In genomic region chr7:7766671-7767070, GRCh38 we compare ENCODE assay signal across 26 cellular contexts.
"Had no signal": no experiment of that assay in that cellular context is flagged by ENCODE, and none has a peak within 500 bp of the region (broad histone marks: within the 10 kb centered on the region; RNA-seq: fewer than 3 reads in every experiment).

No MANE protein-coding gene starts in this region.

- H3K27ac ChIP-seq: ascending aorta, body of pancreas had no signal

- H3K27me3 ChIP-seq: ascending aorta, body of pancreas, MG63 had no signal

- ATAC-seq: activated CD8-positive, alpha-beta memory T cell treated with anti-CD3 and anti-CD28 coated beads, Interleukin-2, amount 10 ng/mL, durations not matched to agents 7 days and 5 days; body of pancreas; T-helper 17 cell; WTC11 had no signal

- H3K9me3 ChIP-seq: ascending aorta, body of pancreas, MG63 had no signal

- H3K4me1 ChIP-seq: ascending aorta had no signal

- H3K4me3 ChIP-seq: ascending aorta, body of pancreas, MG63 had no signal

- H3K9me3 Mint-ChIP-seq: activated naive CD4-positive, alpha-beta T cell treated with anti-CD3 and anti-CD28 coated beads, Interleukin-2, amount 50 U/mL, for 24 hours; activated T-cell treated with anti-CD3 and anti-CD28 coated beads, Interleukin-2, amount 50 U/mL, for 24 hours; activated T-helper 1 cell treated with anti-CD3 and anti-CD28 coated beads, Interleukin-12 subunit alpha, Interleukin-12 subunit beta, Interleukin-2, Interleukin-4 antibody, amounts not matched to agents 30 ng/mL and 10 ng/mL and 1 ng/mL, durations not matched to agents 14 hours and 24 hours and 36 hours; central memory CD8-positive, alpha-beta T cell; WTC11 had no signal

- H3K4me3 Mint-ChIP-seq: activated CD8-positive, alpha-beta memory T cell treated with anti-CD3 and anti-CD28 coated beads, Interleukin-2, amount 10 ng/mL, durations not matched to agents 7 days and 5 days; activated naive CD4-positive, alpha-beta T cell treated with anti-CD3 and anti-CD28 coated beads, Interleukin-2, amount 50 U/mL, for 24 hours; activated T-cell treated with anti-CD3 and anti-CD28 coated beads, Interleukin-2, amount 50 U/mL, for 24 hours; activated T-helper 1 cell treated with anti-CD3 and anti-CD28 coated beads, Interleukin-12 subunit alpha, Interleukin-12 subunit beta, Interleukin-2, Interleukin-4 antibody, amounts not matched to agents 30 ng/mL and 10 ng/mL and 1 ng/mL, durations not matched to agents 14 hours and 24 hours and 36 hours; central memory CD8-positive, alpha-beta T cell; T-helper 17 cell; WTC11 had no signal

- H3K27ac Mint-ChIP-seq: activated CD8-positive, alpha-beta memory T cell treated with anti-CD3 and anti-CD28 coated beads, Interleukin-2, amount 10 ng/mL, durations not matched to agents 7 days and 5 days; activated naive CD4-positive, alpha-beta T cell treated with anti-CD3 and anti-CD28 coated beads, Interleukin-2, amount 50 U/mL, for 24 hours; activated T-cell treated with anti-CD3 and anti-CD28 coated beads, Interleukin-2, amount 50 U/mL, for 24 hours; activated T-helper 1 cell treated with anti-CD3 and anti-CD28 coated beads, Interleukin-12 subunit alpha, Interleukin-12 subunit beta, Interleukin-2, Interleukin-4 antibody, amounts not matched to agents 30 ng/mL and 10 ng/mL and 1 ng/mL, durations not matched to agents 14 hours and 24 hours and 36 hours; WTC11 had no signal

- H3K36me3 ChIP-seq: ascending aorta, MG63 had no signal

- H3K36me3 Mint-ChIP-seq: activated CD8-positive, alpha-beta memory T cell treated with anti-CD3 and anti-CD28 coated beads, Interleukin-2, amount 10 ng/mL, durations not matched to agents 7 days and 5 days; WTC11 had no signal

- H3K27me3 Mint-ChIP-seq: activated CD8-positive, alpha-beta memory T cell treated with anti-CD3 and anti-CD28 coated beads, Interleukin-2, amount 10 ng/mL, durations not matched to agents 7 days and 5 days; activated naive CD4-positive, alpha-beta T cell treated with anti-CD3 and anti-CD28 coated beads, Interleukin-2, amount 50 U/mL, for 24 hours; activated T-cell treated with anti-CD3 and anti-CD28 coated beads, Interleukin-2, amount 50 U/mL, for 24 hours; central memory CD8-positive, alpha-beta T cell; T-helper 17 cell had no signal

- DNase-seq: activated CD4-positive, alpha-beta T cell treated with anti-CD3 and anti-CD28 coated beads for 48 hours; activated CD4-positive, alpha-beta T cell treated with anti-CD3 and anti-CD28 coated beads, Interleukin-2, amount 50 U/mL, for 4 hours; activated CD4-positive, CD25-positive, alpha-beta regulatory T cell treated with anti-CD3 and anti-CD28 coated beads, Interleukin-2, amount 50 U/mL, for 72 hours; activated CD8-positive, alpha-beta memory T cell treated with anti-CD3 and anti-CD28 coated beads, Interleukin-2, amount 10 ng/mL, durations not matched to agents 7 days and 5 days; activated effector memory CD4-positive, alpha-beta T cell treated with Interleukin-2 at 50 U/mL for 16 hours; activated naive CD4-positive, alpha-beta T cell; activated T-cell treated with anti-CD3 and anti-CD28 coated beads, Interleukin-2, amount 50 U/mL, for 24 hours; amniotic stem cell; body of pancreas; MG63; MV-4-11; NCI-H1092 treated with DMSO at 0.1 percent for 48 hours; NCI-H1417 treated with DMSO at 0.1 percent for 48 hours; NCI-H1694; NCI-H2029; NCI-H510A treated with DMSO at 0.1 percent for 48 hours; NCI-H69; NK-92 treated with Interleukin-12 subunit alpha and Interleukin-12 subunit beta, amount 100 ng/mL, for 24 hours; SHP77 treated with DMSO at 0.1 percent for 48 hours; T-helper 17 cell; T-helper 9 cell had no signal
